Comparison of ENCODE assay signal across 8 cellular contexts in genomic region chr13:30465541-30466357, GRCh38. TPM values are rescaled to one million over a fixed set of nuclear protein-coding genes. Genes with fewer than 3 reads are reported as not detected.
DNase-seq lines count a peak whose midpoint lies in the region; ATAC-seq and TF ChIP-seq lines count a peak whose summit lies in the region.

Gene HMGB1, minus strand, starts transcription at chr13:30465936. Its CDS starts 2,256 bp downstream, at chr13:30463680.

- peaks cover 34% of the 10 kb centered on the region for H3K4me1 Mint-ChIP-seq in activated T-cell treated with anti-CD3 and anti-CD28 coated beads, Interleukin-2, amount 50 U/mL, for 24 hours (ENCODE audit: low read depth)

- H3K4me3 Mint-ChIP-seq in activated T-cell treated with anti-CD3 and anti-CD28 coated beads, Interleukin-2, amount 50 U/mL, for 24 hours: peak within 1 kb of the TSS; percentile 95

- peak; percentile 99 for TF ChIP-seq POLR2A in erythroblast (IDR thresholded peaks at IDR 0.05; ENCODE audit: low read length)

- H3K27me3 Mint-ChIP-seq in activated T-cell treated with anti-CD3 and anti-CD28 coated beads, Interleukin-2, amount 50 U/mL, for 24 hours: peaks cover 2% of the 10 kb centered on the region

- H3K4me1 ChIP-seq in mucosa of rectum (ENCODE audit: control insufficient read depth in 2 of 2, insufficient read depth in 2 of 2, low read length in 2 of 2): peaks cover 9 to 20% of the 10 kb centered on the region in 2 donors

- peak within 1 kb of the TSS; percentile 75 to 76 for H3K4me3 ChIP-seq in mucosa of rectum (ENCODE audit: low read length in 2 of 2)

- no peaks in the 10 kb centered on the region for H3K27me3 ChIP-seq in mucosa of rectum (ENCODE audit: control insufficient read depth in 2 of 2, insufficient read depth in 2 of 2, low read length in 2 of 2)

- no peaks in the 10 kb centered on the region for H3K9me3 ChIP-seq in mucosa of rectum (ENCODE audit: control insufficient read depth in 2 of 2, low read length in 2 of 2)

- peak within 1 kb of the TSS; percentile 85 to 95 for H3K9ac ChIP-seq in mucosa of rectum (ENCODE audit: low read depth in 1 of 2, low read length in 2 of 2)

- H3K27ac Mint-ChIP-seq in activated T-cell treated with anti-CD3 and anti-CD28 coated beads, Interleukin-2, amount 50 U/mL, for 24 hours: peak within 1 kb of the TSS; percentile 99

- H3K27ac ChIP-seq in mucosa of rectum (ENCODE audit: low read depth in 2 of 2, low read length in 2 of 2): peak within 1 kb of the TSS; percentile 98 to 99

- peak; percentile 85 for ATAC-seq in GM21717 (IDR thresholded peaks at IDR 0.05; ENCODE audit: unreplicated experiment)

- peaks cover 40% of the 10 kb centered on the region for H3K36me3 Mint-ChIP-seq in activated T-cell treated with anti-CD3 and anti-CD28 coated beads, Interleukin-2, amount 50 U/mL, for 24 hours (ENCODE audit: low read depth)

- in situ Hi-C loops in KBM-7 (cut with MboI; ENCODE audit: low pct_unique_long_range_greater_than_20kb, low sequenced_read_pairs): no loop called here

- no peaks in the 10 kb centered on the region for H3K9me3 Mint-ChIP-seq in activated T-cell treated with anti-CD3 and anti-CD28 coated beads, Interleukin-2, amount 50 U/mL, for 24 hours

- DNase-seq in DMS153 treated with DMSO at 0.1 percent for 48 hours (lab: John Stamatoyannopoulos, UW; ENCODE audit: unreplicated experiment) (peak; percentile 97), KBM-7 (peak; percentile 99), erythroblast (lab: John Stamatoyannopoulos, UW) (peak; percentile 99)
- DNase-seq in activated T-cell treated with anti-CD3 and anti-CD28 coated beads, Interleukin-2, amount 50 U/mL, for 24 hours: peak; percentile 93
- peak; percentile 96 for DNase-seq in stimulated activated CD8-positive, alpha-beta memory T cell treated with anti-CD3 and anti-CD28 coated beads, Interleukin-4, amount 100 ng/mL, for 48 hours

- peaks cover 14 to 15% of the 10 kb centered on the region in 2 donors for H3K36me3 ChIP-seq in mucosa of rectum (ENCODE audit: control insufficient read depth in 2 of 2, insufficient read depth in 2 of 2, low read length in 2 of 2)

TF ChIP-seq in PFSK-1, 5 proteins besides CTCF, POLR2A, EP300 and RAD21:
- TF ChIP-seq TAF1 (IDR thresholded peaks at IDR 0.05; ENCODE audit: borderline replicate concordance, insufficient read depth, low read length) (peak; percentile 51; the same call in 1 of the 2 replicates), FOXP2 (optimal IDR thresholded peaks at IDR 0.05; ENCODE audit: borderline replicate concordance, extremely low read depth, extremely low read length, insufficient read depth) (no peak), POLR2AphosphoS5 (IDR thresholded peaks at IDR 0.05; ENCODE audit: low read depth, low read length) (peak; percentile 77), SIN3A (IDR thresholded peaks at IDR 0.05; ENCODE audit: borderline replicate concordance, insufficient read depth, low read length) (peak; percentile 95)
- TF ChIP-seq, protein P1, sequence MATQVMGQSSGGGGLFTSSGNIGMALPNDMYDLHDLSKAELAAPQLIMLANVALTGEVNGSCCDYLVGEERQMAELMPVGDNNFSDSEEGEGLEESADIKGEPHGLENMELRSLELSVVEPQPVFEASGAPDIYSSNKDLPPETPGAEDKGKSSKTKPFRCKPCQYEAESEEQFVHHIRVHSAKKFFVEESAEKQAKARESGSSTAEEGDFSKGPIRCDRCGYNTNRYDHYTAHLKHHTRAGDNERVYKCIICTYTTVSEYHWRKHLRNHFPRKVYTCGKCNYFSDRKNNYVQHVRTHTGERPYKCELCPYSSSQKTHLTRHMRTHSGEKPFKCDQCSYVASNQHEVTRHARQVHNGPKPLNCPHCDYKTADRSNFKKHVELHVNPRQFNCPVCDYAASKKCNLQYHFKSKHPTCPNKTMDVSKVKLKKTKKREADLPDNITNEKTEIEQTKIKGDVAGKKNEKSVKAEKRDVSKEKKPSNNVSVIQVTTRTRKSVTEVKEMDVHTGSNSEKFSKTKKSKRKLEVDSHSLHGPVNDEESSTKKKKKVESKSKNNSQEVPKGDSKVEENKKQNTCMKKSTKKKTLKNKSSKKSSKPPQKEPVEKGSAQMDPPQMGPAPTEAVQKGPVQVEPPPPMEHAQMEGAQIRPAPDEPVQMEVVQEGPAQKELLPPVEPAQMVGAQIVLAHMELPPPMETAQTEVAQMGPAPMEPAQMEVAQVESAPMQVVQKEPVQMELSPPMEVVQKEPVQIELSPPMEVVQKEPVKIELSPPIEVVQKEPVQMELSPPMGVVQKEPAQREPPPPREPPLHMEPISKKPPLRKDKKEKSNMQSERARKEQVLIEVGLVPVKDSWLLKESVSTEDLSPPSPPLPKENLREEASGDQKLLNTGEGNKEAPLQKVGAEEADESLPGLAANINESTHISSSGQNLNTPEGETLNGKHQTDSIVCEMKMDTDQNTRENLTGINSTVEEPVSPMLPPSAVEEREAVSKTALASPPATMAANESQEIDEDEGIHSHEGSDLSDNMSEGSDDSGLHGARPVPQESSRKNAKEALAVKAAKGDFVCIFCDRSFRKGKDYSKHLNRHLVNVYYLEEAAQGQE (IDR thresholded peaks at IDR 0.05; ENCODE audit: insufficient read depth in 1 of 2, low read depth in 2 of 2, low read length in 2 of 2): 0 out of 4 replicates have a peak, but pooled peaks of 1 of the 2 experiments have one; percentile 9

RNA-seq across cellular contexts. Expression of gene HMGB1, which starts in this region (rescaled TPM):
- 134 TPM for polyA plus RNA-seq in PFSK-1 (2012; ENCODE audit: insufficient read length, low read depth)

Comparison
In these comparisons a context has a peak if more than half of its experiments do, and no peak if none do; other contexts are left out.
1. Peak in every context shown above with its lines: DNase-seq, ATAC-seq, H3K4me3 ChIP-seq and H3K27ac ChIP-seq.